10 cellular contexts compared by ENCODE assay signal in genomic region chr9:79757906-79758669, GRCh38.
DNase-seq lines count a peak whose midpoint lies in the region; ATAC-seq, FAIRE-seq and TF ChIP-seq lines count a peak whose summit lies in the region.
"Had no signal": no experiment of that assay in that cellular context is flagged by ENCODE, and none has a peak within 500 bp of the region (broad histone marks: within the 10 kb centered on the region; RNA-seq: fewer than 3 reads in every experiment).

No MANE protein-coding gene starts in this region.

- ATAC-seq in left lung: no peak

- peaks cover 2% of the 10 kb centered on the region for H3K27me3 Mint-ChIP-seq in osteocyte (ENCODE audit: unreplicated experiment)

- H3K9me3 Mint-ChIP-seq in osteocyte (ENCODE audit: unreplicated experiment): peaks cover 2% of the 10 kb centered on the region

- in situ Hi-C loops in KBM-7 (cut with MboI; ENCODE audit: low pct_unique_long_range_greater_than_20kb, low sequenced_read_pairs): no loop called here

- H3K9me3 ChIP-seq in left lung: no peaks in the 10 kb centered on the region
- H3K9me3 ChIP-seq: ascending aorta, stomach had no signal

- TF ChIP-seq CTCF in D721Med (IDR thresholded peaks at IDR 0.05; ENCODE audit: insufficient read depth, missing control alignments) (peak; percentile 46), choroid plexus epithelial cell (conservative IDR thresholded peaks at IDR 0.05; ENCODE audit: low read depth, low read length) (peak; percentile 58), osteocyte (IDR thresholded peaks at IDR 0.05) (peak; percentile 58), left lung (IDR thresholded peaks at IDR 0.05) (peak in 1 of 2 donors; percentile 44)

- no peaks in the 10 kb centered on the region for H3K27me3 ChIP-seq in left lung
- H3K27me3 ChIP-seq: ascending aorta, stomach had no signal

- intact Hi-C loops in left lung (cut with DNase I): no loop called here

- no peak for FAIRE-seq in D721Med (lab: Jason Lieb, UNC)

- no peak overlapping the region for H3K4me3 Mint-ChIP-seq in osteocyte (ENCODE audit: unreplicated experiment)

- DNase-seq in D721Med (ENCODE audit: insufficient read length, low spot score) (no peak), KBM-7 (peak; percentile 11), choroid plexus epithelial cell (ENCODE audit: low read depth) (peak; percentile 66), osteocyte (ENCODE audit: extremely low spot score, unreplicated experiment) (no peak), left lung (no peak), UCSD-AML1 (lab: John Stamatoyannopoulos, UW; ENCODE audit: unreplicated experiment) (no peak), inferior parietal cortex (ENCODE audit: extremely low spot score) (no peak), SHP77 treated with DMSO at 0.1 percent for 48 hours (lab: John Stamatoyannopoulos, UW) (no peak)
- DNase-seq: stomach had no signal

- no peaks in the 10 kb centered on the region for H3K4me1 Mint-ChIP-seq in osteocyte (ENCODE audit: unreplicated experiment)

- no peak overlapping the region for H3K27ac Mint-ChIP-seq in osteocyte (ENCODE audit: unreplicated experiment)

- H3K4me3 ChIP-seq in choroid plexus epithelial cell (ENCODE audit: low read depth, low read length): no peak overlapping the region
- no peak overlapping the region for H3K4me3 ChIP-seq in left lung
- H3K4me3 ChIP-seq: ascending aorta, stomach had no signal

- no peaks in the 10 kb centered on the region for H3K36me3 Mint-ChIP-seq in osteocyte (ENCODE audit: unreplicated experiment)

- H3K36me3 ChIP-seq in left lung: no peaks in the 10 kb centered on the region
- H3K36me3 ChIP-seq: ascending aorta, stomach had no signal

- no peaks in the 10 kb centered on the region for H3K4me1 ChIP-seq in left lung
- H3K4me1 ChIP-seq: ascending aorta had no signal

- H3K27ac ChIP-seq in left lung: no peak overlapping the region
- H3K27ac ChIP-seq: ascending aorta had no signal

Comparison
In these comparisons a context has a peak if more than half of its experiments do, and no peak if none do; other contexts are left out.
1. DNase-seq: peak in KBM-7 (single experiment) and choroid plexus epithelial cell (single experiment); none in D721Med (single experiment), osteocyte (single experiment), left lung (0 of 2), UCSD-AML1 (single experiment), inferior parietal cortex (single experiment) and SHP77 treated with DMSO at 0.1 percent for 48 hours (single experiment).